ENCODE assay signal across 1 cellular context in the genomic region with DNA sequence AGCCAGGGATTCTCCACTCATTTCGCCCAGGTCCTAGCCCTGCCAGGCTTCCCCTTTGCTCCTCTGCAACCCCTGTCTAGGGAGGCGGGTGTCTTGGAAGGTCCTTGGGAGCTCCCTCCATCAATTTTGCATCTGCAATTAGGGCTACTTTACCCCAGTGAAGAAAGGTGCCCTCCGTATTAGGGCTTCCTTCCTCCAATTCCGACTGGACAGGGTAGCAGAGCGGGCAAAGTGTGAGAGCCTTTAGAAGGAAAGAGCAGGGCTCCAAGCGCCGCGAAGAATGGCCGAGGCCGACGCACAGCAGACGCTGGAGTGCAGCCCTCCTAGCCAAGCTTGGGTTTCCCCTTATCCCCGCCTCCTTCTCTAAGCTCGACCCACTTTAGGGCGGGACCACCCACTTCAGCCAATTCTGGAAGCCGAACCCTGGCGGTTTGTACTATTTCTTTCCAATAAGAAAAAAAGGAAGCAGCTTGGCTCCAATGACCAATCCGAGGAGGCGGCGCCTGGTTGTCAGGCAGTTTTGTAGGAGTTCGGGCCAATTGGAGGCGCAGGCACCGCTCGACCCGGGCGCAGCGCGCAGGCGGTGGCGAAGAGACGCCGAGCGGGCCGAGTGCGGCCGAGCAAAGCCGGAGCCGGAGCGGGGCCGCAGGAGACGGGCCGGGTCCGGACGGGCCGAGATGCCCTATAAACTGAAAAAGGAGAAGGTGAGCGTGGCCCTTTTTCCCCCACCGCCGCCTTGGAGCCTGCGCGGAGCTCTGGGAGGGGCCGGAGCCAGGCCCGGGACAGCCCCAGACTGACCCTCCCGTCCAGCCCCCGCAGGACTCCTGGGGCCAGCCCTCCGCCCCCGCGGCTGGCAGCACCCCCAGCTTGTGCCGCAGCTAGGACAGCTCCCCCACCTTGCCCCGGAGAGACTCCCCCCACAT.
TF ChIP-seq lines count a peak whose summit lies in the region.

Gene PPP2R5D (plus strand): TSS at position 570 of the 923 bp plus-strand sequence. CDS start 108 bp downstream, at position 678.

TF ChIP-seq in HepG2, 621 proteins besides CTCF, POLR2A, EP300 and RAD21 (continued from another document and continues in another):
- TF ChIP-seq SUZ12 (IDR thresholded peaks at IDR 0.05; ENCODE audit: low read depth, low read length) (no peak), ZNF883 (CRISPR knock-in tag; IDR thresholded peaks at IDR 0.05; ENCODE audit: not compliant biosample characterization) (no peak), ATF6 (CRISPR knock-in tag; conservative IDR thresholded peaks at IDR 0.05) (no peak), DRAP1 (CRISPR knock-in tag; IDR thresholded peaks at IDR 0.05) (peak; percentile 98), ZNF556 (CRISPR knock-in tag; IDR thresholded peaks at IDR 0.05; ENCODE audit: borderline replicate concordance) (no peak), SIX4 (CRISPR knock-in tag; IDR thresholded peaks at IDR 0.05) (no peak), ZSCAN29 (CRISPR knock-in tag; conservative IDR thresholded peaks at IDR 0.05) (no peak), GATAD2A (CRISPR knock-in tag; IDR thresholded peaks at IDR 0.05) (peak; percentile 38; the same call in 1 of the 2 replicates), SP2 (CRISPR knock-in tag; IDR thresholded peaks at IDR 0.05) (peak; percentile 76), ZNF777 (CRISPR knock-in tag; IDR thresholded peaks at IDR 0.05) (peak; percentile 94), ZNF564 (CRISPR knock-in tag; IDR thresholded peaks at IDR 0.05) (no peak), ZNF121 (CRISPR knock-in tag; IDR thresholded peaks at IDR 0.05) (0 out of 2 replicates have a peak, but pooled peaks have one; percentile 57), KLF6 (CRISPR knock-in tag; IDR thresholded peaks at IDR 0.05) (peak; percentile 80), HIC2 (CRISPR knock-in tag; IDR thresholded peaks at IDR 0.05; ENCODE audit: low read depth) (no peak), TARDBP (CRISPR knock-in tag; IDR thresholded peaks at IDR 0.05) (peak; percentile 86), ZNF367 (CRISPR knock-in tag; IDR thresholded peaks at IDR 0.05; ENCODE audit: borderline replicate concordance) (no peak), ZBTB33 (CRISPR knock-in tag; IDR thresholded peaks at IDR 0.05) (no peak), RNF2 (conservative IDR thresholded peaks at IDR 0.05; ENCODE audit: low read depth) (no peak), ATF7 (IDR thresholded peaks at IDR 0.05) (no peak), ATF7 (CRISPR knock-in tag; IDR thresholded peaks at IDR 0.05) (no peak), ZBTB34 (CRISPR knock-in tag; IDR thresholded peaks at IDR 0.05) (peak; percentile 58; the same call in 1 of the 2 replicates), BRCA1 (CRISPR knock-in tag; IDR thresholded peaks at IDR 0.05) (peak; percentile 85), IKZF4 (CRISPR knock-in tag; IDR thresholded peaks at IDR 0.05; ENCODE audit: borderline replicate concordance, low read depth, not compliant biosample characterization) (no peak), TRIM24 (CRISPR knock-in tag; IDR thresholded peaks at IDR 0.05) (no peak), HNRNPUL1 (IDR thresholded peaks at IDR 0.05; ENCODE audit: low read depth, low read length) (no peak), ZNF281 (CRISPR knock-in tag; IDR thresholded peaks at IDR 0.05; ENCODE audit: borderline replicate concordance) (no peak), ZNF513 (CRISPR knock-in tag; conservative IDR thresholded peaks at IDR 0.05) (no peak), MTF1 (CRISPR knock-in tag; IDR thresholded peaks at IDR 0.05) (peak; percentile 67; the same call in 1 of the 2 replicates), FIP1L1 (IDR thresholded peaks at IDR 0.05; ENCODE audit: borderline replicate concordance, insufficient read depth, low read depth, low read length) (no peak), SMAD3 (CRISPR knock-in tag; IDR thresholded peaks at IDR 0.05) (peak; percentile 22; the same call in 1 of the 2 replicates), DNMT3B (CRISPR knock-in tag; conservative IDR thresholded peaks at IDR 0.05) (no peak), NFATC3 (CRISPR knock-in tag; IDR thresholded peaks at IDR 0.05) (no peak), ELF4 (CRISPR knock-in tag; IDR thresholded peaks at IDR 0.05; ENCODE audit: borderline replicate concordance) (no peak), PAF1 (CRISPR knock-in tag; IDR thresholded peaks at IDR 0.05) (no peak)
- TF ChIP-seq, protein P1, sequence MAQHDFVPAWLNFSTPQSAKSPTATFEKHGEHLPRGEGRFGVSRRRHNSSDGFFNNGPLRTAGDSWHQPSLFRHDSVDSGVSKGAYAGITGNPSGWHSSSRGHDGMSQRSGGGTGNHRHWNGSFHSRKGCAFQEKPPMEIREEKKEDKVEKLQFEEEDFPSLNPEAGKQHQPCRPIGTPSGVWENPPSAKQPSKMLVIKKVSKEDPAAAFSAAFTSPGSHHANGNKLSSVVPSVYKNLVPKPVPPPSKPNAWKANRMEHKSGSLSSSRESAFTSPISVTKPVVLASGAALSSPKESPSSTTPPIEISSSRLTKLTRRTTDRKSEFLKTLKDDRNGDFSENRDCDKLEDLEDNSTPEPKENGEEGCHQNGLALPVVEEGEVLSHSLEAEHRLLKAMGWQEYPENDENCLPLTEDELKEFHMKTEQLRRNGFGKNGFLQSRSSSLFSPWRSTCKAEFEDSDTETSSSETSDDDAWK (CRISPR knock-in tag; IDR thresholded peaks at IDR 0.05), result no peak
- TF ChIP-seq, protein P2, sequence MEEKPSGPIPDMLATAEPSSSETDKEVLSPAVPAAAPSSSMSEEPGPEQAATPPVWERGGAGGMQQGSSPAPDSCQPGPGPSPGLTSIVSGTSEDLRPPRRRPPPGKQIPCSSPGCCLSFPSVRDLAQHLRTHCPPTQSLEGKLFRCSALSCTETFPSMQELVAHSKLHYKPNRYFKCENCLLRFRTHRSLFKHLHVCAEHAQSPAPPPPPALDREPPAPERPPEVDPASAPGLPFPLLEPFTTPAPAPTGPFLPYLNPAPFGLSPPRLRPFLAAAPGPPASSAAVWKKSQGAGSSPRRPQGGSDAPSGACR (CRISPR knock-in tag; IDR thresholded peaks at IDR 0.05), result no peak
- TF ChIP-seq, protein P3, sequence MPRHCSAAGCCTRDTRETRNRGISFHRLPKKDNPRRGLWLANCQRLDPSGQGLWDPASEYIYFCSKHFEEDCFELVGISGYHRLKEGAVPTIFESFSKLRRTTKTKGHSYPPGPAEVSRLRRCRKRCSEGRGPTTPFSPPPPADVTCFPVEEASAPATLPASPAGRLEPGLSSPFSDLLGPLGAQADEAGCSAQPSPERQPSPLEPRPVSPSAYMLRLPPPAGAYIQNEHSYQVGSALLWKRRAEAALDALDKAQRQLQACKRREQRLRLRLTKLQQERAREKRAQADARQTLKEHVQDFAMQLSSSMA (CRISPR knock-in tag; IDR thresholded peaks at IDR 0.05), result no peak
- TF ChIP-seq, protein P4, sequence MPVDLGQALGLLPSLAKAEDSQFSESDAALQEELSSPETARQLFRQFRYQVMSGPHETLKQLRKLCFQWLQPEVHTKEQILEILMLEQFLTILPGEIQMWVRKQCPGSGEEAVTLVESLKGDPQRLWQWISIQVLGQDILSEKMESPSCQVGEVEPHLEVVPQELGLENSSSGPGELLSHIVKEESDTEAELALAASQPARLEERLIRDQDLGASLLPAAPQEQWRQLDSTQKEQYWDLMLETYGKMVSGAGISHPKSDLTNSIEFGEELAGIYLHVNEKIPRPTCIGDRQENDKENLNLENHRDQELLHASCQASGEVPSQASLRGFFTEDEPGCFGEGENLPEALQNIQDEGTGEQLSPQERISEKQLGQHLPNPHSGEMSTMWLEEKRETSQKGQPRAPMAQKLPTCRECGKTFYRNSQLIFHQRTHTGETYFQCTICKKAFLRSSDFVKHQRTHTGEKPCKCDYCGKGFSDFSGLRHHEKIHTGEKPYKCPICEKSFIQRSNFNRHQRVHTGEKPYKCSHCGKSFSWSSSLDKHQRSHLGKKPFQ (CRISPR knock-in tag; IDR thresholded peaks at IDR 0.05; ENCODE audit: insufficient replicate concordance), result no peak
- TF ChIP-seq, protein P5, sequence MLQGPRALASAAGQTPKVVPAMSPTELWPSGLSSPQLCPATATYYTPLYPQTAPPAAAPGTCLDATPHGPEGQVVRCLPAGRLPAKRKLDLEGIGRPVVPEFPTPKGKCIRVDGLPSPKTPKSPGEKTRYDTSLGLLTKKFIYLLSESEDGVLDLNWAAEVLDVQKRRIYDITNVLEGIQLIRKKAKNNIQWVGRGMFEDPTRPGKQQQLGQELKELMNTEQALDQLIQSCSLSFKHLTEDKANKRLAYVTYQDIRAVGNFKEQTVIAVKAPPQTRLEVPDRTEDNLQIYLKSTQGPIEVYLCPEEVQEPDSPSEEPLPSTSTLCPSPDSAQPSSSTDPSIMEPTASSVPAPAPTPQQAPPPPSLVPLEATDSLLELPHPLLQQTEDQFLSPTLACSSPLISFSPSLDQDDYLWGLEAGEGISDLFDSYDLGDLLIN (CRISPR knock-in tag; IDR thresholded peaks at IDR 0.05; ENCODE audit: borderline replicate concordance), result no peak
